In the genomic region with DNA sequence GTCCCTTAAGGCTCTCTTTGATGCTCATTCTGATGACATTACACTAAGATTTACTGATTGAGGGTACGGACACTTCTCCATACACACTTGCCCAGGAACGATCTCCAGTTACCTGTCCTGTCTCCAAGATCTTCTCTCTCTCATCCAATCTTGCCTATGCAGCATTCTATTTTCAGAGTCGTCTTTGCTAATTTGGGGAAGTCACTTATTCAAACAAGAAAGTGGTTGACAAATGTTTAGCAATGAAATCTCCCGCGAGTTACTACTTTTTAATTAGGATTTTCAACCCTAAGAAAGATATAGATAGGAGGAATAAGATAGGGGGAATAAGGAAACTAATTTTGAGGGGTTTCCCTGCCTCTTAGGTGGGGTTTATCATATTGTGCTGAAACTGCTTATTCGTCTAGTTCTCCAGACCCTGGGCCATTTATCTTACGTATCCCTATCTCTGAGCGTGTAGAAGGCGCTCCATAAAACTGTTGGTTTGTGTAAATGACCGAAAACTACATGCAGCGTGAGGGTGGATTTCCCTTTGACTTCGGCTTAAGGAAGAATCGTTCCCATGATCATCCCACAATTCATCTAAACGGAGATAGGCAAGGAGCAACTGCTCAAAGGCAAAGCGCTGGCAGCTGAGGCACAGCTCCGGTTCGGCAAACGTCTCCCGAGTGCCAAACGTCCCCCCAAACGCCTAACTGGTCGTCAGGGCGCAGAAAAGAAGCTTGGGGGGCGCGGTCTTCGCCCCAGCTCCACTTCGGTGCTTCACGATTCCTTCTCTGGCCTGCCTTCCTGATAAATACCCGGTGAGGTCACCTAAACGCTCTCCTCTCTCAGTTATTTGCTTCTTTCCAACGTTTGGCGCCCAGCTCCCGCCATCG, we compare ENCODE assay signal across 8 cellular contexts. TPM values are rescaled to one million over a fixed set of nuclear protein-coding genes. Genes with fewer than 3 reads are reported as not detected.
A peak's percentile ranks its signal among the peaks of the same experiment; 100 is the strongest.
DNase-seq lines count a peak whose midpoint lies in the region; ATAC-seq, FAIRE-seq and TF ChIP-seq lines count a peak whose summit lies in the region.

No MANE protein-coding gene starts in this region.

- TF ChIP-seq RAD21 in A549 (conservative IDR thresholded peaks at IDR 0.05 in 1 of 2, IDR thresholded peaks at IDR 0.05 in 1 of 2), result no peak
- TF ChIP-seq RAD21 in H1 (IDR thresholded peaks at IDR 0.05 in 1 of 2, conservative IDR thresholded peaks at IDR 0.05 in 1 of 2; ENCODE audit: low read depth in 2 of 2, low read length in 2 of 2), result no peak

- peaks cover 4% of the 10 kb centered on the region for H3K23me2 ChIP-seq in H1 (ENCODE audit: low read depth, low read length)

- CTCF ChIA-PET in A549 (lab: Yijun Ruan, JAX), result interaction anchor here (0.6 to 2.9 kb wide), 8 partner anchors 10 to 549 kb away, joined by 3 to 11 read pairs (median 4); no protein-coding TSS in a partner anchor
- CTCF ChIA-PET in Panc1 (lab: Charles Lee), result no interaction called here
- CTCF ChIA-PET in H1 (lab: Charles Lee; ENCODE audit: partially characterized antibody), result interaction anchor here (0.8 to 1.1 kb wide), 5 partner anchors 11 to 1830 kb away, joined by 3 to 4 read pairs (median 3); no protein-coding TSS in a partner anchor

- H3K4me2 ChIP-seq in A549 (peak overlapping the region; percentile 78), H1 (ENCODE audit: insufficient read depth in 1 of 2, low read depth in 2 of 2, low read length in 2 of 2) (peak overlapping the region; percentile 79 to 92)

- H3K4me1 Mint-ChIP-seq in type B pancreatic cell (ENCODE audit: unreplicated experiment), result peaks cover 25% of the 10 kb centered on the region

- peaks cover 23% of the 10 kb centered on the region for H3K36me3 Mint-ChIP-seq in type B pancreatic cell

- TF ChIP-seq CTCF in A549 (IDR thresholded peaks at IDR 0.05), result no peak
- TF ChIP-seq CTCF in Panc1 (IDR thresholded peaks at IDR 0.05), result no peak
- no peak for TF ChIP-seq CTCF in H1 (IDR thresholded peaks at IDR 0.05; ENCODE audit: control extremely low read depth in 1 of 3, insufficient read depth in 1 of 3, low read depth in 1 of 3, low read length in 3 of 3)
- TF ChIP-seq CTCF in mucosa of descending colon (IDR thresholded peaks at IDR 0.05), result no peak
- TF ChIP-seq CTCF in type B pancreatic cell (conservative IDR thresholded peaks at IDR 0.05), result no peak

- H3K27ac Mint-ChIP-seq in type B pancreatic cell, result peak overlapping the region; percentile 98

- peak overlapping the region; percentile 69 for H4K8ac ChIP-seq in H1 (ENCODE audit: extremely low read depth, insufficient read depth, low read length)

- peaks cover 0 to 2% of the 10 kb centered on the region in 2 experiments for H4K20me1 ChIP-seq in H1 (replicated peaks in 1 of 2; ENCODE audit: control insufficient read depth in 1 of 2, insufficient read depth in 2 of 2, low read length in 2 of 2)

- 18% methylated on average over 34 of the region's 34 CpGs for WGBS in A549 (ENCODE audit: missing lambda C conversion rate)
- 13% methylated on average over 34 of the region's 34 CpGs; no CpG with 5 or more reads in 1 of the 2 experiments for WGBS in H1 (ENCODE audit: extremely low coverage in 1 of 2, insufficient coverage in 1 of 2, insufficient read length in 1 of 2, insufficient replicate concordance in 2 of 2, low coverage in 1 of 2, low lambda C conversion rate in 2 of 2, missing lambda C conversion rate in 1 of 2), 2 experiments

- no peak overlapping the region for H2BK20ac ChIP-seq in H1 (ENCODE audit: low read length)

- BruUV-seq in Panc1 (replicated peaks; lab: Mats Ljungman, UMichigan), result TSS peak; percentile 75

- peaks cover 11% of the 10 kb centered on the region; the same call in 1 of the 2 replicates for H3K36me3 ChIP-seq in Panc1 (ENCODE audit: control insufficient read depth, insufficient read depth, low read length)
- H3K36me3 ChIP-seq in H1 (ENCODE audit: control insufficient read depth in 2 of 4, insufficient read depth in 4 of 4, low read length in 3 of 4), result peaks cover 0 to 4% (median 0%) of the 10 kb centered on the region in 4 experiments; a peak in 1 of 8 replicates
- no peaks in the 10 kb centered on the region for H3K36me3 ChIP-seq in mucosa of descending colon (ENCODE audit: low read depth)

- FAIRE-seq in A549 (lab: Jason Lieb, UNC) (no peak), H1 (lab: Jason Lieb, UNC) (no peak)

- ATAC-seq in A549, result no peak; a peak in 3 of 6 replicates
- peak; percentile 21 for ATAC-seq in GM18517 (IDR thresholded peaks at IDR 0.05; ENCODE audit: unreplicated experiment)
- ATAC-seq in HG03280 (IDR thresholded peaks at IDR 0.05; ENCODE audit: unreplicated experiment), result peak; percentile 4
- ATAC-seq in Panc1, result peak; percentile 13
- ATAC-seq in mucosa of descending colon, result peak; percentile 5

- peak overlapping the region; percentile 63 for H4K5ac ChIP-seq in H1 (ENCODE audit: insufficient read length, low read depth, low read length)

- in situ Hi-C loops in Panc1 (cut with HindIII; ENCODE audit: low pct_unique_long_range_greater_than_20kb, low sequenced_read_pairs), result no loop called here

- no peak overlapping the region for H3K14ac ChIP-seq in H1 (ENCODE audit: insufficient read length)

- H3K4me3 Mint-ChIP-seq in type B pancreatic cell, result peak overlapping the region; percentile 98

- no peaks in the 10 kb centered on the region for H3K9me3 Mint-ChIP-seq in type B pancreatic cell

- no peaks in the 10 kb centered on the region for H3K9me3 ChIP-seq in A549
- no peaks in the 10 kb centered on the region for H3K9me3 ChIP-seq in Panc1 (ENCODE audit: control insufficient read depth, insufficient read depth, low read depth, low read length)
- no peaks in the 10 kb centered on the region for H3K9me3 ChIP-seq in H1 (ENCODE audit: insufficient read depth in 2 of 2, low read depth in 1 of 2, low read length in 1 of 2)
- H3K9me3 ChIP-seq in mucosa of descending colon, result no peaks in the 10 kb centered on the region

- H3K4ac ChIP-seq in H1 (replicated peaks; ENCODE audit: insufficient read length, low read depth, low read length), result no peak overlapping the region

- peak overlapping the region; percentile 78 for H3K4me3 ChIP-seq in A549
- H3K4me3 ChIP-seq in Panc1 (ENCODE audit: low read depth in 2 of 2, low read length in 2 of 2), result peak overlapping the region; percentile 87 to 97
- H3K4me3 ChIP-seq in H1 (ENCODE audit: extremely low read depth in 1 of 4, insufficient read depth in 2 of 4, low read depth in 3 of 4, low read length in 4 of 4), result peak overlapping the region; percentile 88 to 98 (median 94)
- H3K4me3 ChIP-seq in mucosa of descending colon, result peak overlapping the region; percentile 50

- peak overlapping the region; percentile 33; the same call in 1 of the 2 replicates for H2BK15ac ChIP-seq in H1 (ENCODE audit: low read length)

- peaks cover 6% of the 10 kb centered on the region; the same call in 1 of the 2 replicates for H3K79me1 ChIP-seq in H1 (ENCODE audit: low read depth, low read length)

- TF ChIP-seq EP300 in A549 (IDR thresholded peaks at IDR 0.05), result no peak
- no peak for TF ChIP-seq EP300 in H1 (IDR thresholded peaks at IDR 0.05; ENCODE audit: borderline replicate concordance in 1 of 2, low read depth in 2 of 2, low read length in 2 of 2)

- H3K9ac ChIP-seq in H1 (replicated peaks in 1 of 4; ENCODE audit: extremely low read depth in 1 of 4, low read depth in 3 of 4, low read length in 3 of 4), result peak overlapping the region; percentile 72 to 87 (median 84)

- H4K91ac ChIP-seq in H1 (replicated peaks; ENCODE audit: insufficient read length, low read length), result peak overlapping the region; percentile 8

- TF ChIP-seq POLR2A in A549 (IDR thresholded peaks at IDR 0.05; ENCODE audit: low read length) (no peak), H1 (IDR thresholded peaks at IDR 0.05; ENCODE audit: control extremely low read depth in 1 of 2, low read depth in 2 of 2, low read length in 2 of 2) (peak in 1 of 2 experiments; percentile 68; a peak in 1 of 3 replicates)

- H3K23ac ChIP-seq in H1 (ENCODE audit: insufficient read length), result no peak overlapping the region

- H3K56ac ChIP-seq in H1 (replicated peaks; ENCODE audit: insufficient read length, low read depth, low read length), result peak overlapping the region; percentile 67

- H3K27ac ChIP-seq in A549 (peak overlapping the region; percentile 92 to 98), Panc1 (ENCODE audit: low read length) (peak overlapping the region; percentile 99), H1 (ENCODE audit: low read depth, low read length) (peak overlapping the region; percentile 91)

- peak in 1 of 2 experiments; percentile 8 for DNase-seq in A549 (ENCODE audit: low read depth in 1 of 2, low spot score in 1 of 2)
- DNase-seq in Panc1 (ENCODE audit: low read depth, low spot score), result no peak
- DNase-seq in H1 (ENCODE audit: low read depth in 1 of 2, low spot score in 2 of 2), result no peak
- DNase-seq in mucosa of descending colon, result no peak
- DNase-seq in type B pancreatic cell (ENCODE audit: extremely low spot score, unreplicated experiment), result no peak
- no peak for DNase-seq in islet precursor cell

- H3K27me3 ChIP-seq in Panc1 (ENCODE audit: control insufficient read depth, insufficient read depth, low read length) (no peaks in the 10 kb centered on the region), H1 (replicated peaks in 1 of 4; ENCODE audit: control insufficient read depth in 3 of 4, extremely low read depth in 1 of 4, insufficient read depth in 3 of 4, low read length in 3 of 4) (no peaks in the 10 kb centered on the region)

- peaks cover 7 to 47% of the 10 kb centered on the region in 2 experiments; a peak in 3 of 4 replicates for H3K79me2 ChIP-seq in H1 (ENCODE audit: control insufficient read depth in 1 of 2, insufficient read depth in 2 of 2, low read length in 2 of 2)

- H2AK5ac ChIP-seq in H1 (ENCODE audit: low read depth, low read length), result no peak overlapping the region

- no peaks in the 10 kb centered on the region for H3K27me3 Mint-ChIP-seq in type B pancreatic cell

- H3K4me1 ChIP-seq in A549 (peaks cover 20% of the 10 kb centered on the region), Panc1 (ENCODE audit: control insufficient read depth, insufficient read depth, low read length) (peaks cover 24% of the 10 kb centered on the region), H1 (replicated peaks in 1 of 4; ENCODE audit: control insufficient read depth in 3 of 4, insufficient read depth in 4 of 4, low read length in 3 of 4) (peaks cover 0 to 4% (median 1%) of the 10 kb centered on the region in 4 experiments; a peak in 2 of 7 replicates), mucosa of descending colon (ENCODE audit: low read depth) (peaks cover 15% of the 10 kb centered on the region)

- intact Hi-C loops in Panc1 (cut with micrococcal nuclease; ENCODE audit: unreplicated experiment) (no loop called here), mucosa of descending colon (cut with DNase I, micrococcal nuclease) (no loop called here)

- POLR2A ChIA-PET in A549 (lab: Yijun Ruan, JAX) (interaction anchor here (0.6 to 1.9 kb wide), 8 partner anchors 10 to 403 kb away, joined by 3 to 7 read pairs (median 3); no protein-coding TSS in a partner anchor), Panc1 (lab: Charles Lee) (interaction anchor here (0.7 kb wide), 1 partner anchor 15 kb away, joined by 4 read pairs; no protein-coding TSS in a partner anchor), H1 (lab: Charles Lee; ENCODE audit: partially characterized antibody) (interaction anchor here (0.6 to 2.6 kb wide), 10 partner anchors 9 to 477 kb away, joined by 3 to 23 read pairs (median 4); partner anchors contain the start of gene CAT)

- H2BK5ac ChIP-seq in H1 (ENCODE audit: low read depth, low read length), result peak overlapping the region; percentile 90

- H3K18ac ChIP-seq in H1 (ENCODE audit: extremely low read depth, low read length), result peak overlapping the region; percentile 88

- H2BK120ac ChIP-seq in H1 (replicated peaks; ENCODE audit: low read depth, low read length), result no peak overlapping the region

- H2BK12ac ChIP-seq in H1 (ENCODE audit: low read depth, low read length), result 0 out of 2 replicates have a peak overlapping the region, but pooled peaks have one; percentile 4

- peak overlapping the region; percentile 82 for H2AFZ ChIP-seq in H1 (ENCODE audit: low read length)

RNA-seq across cellular contexts. Expression of gene APIP, which starts 0.8 kb away (rescaled TPM):
- polyA plus RNA-seq in A549 (2011; rRNA removed) (35.1 and 55.6 TPM in 2 replicates), A549 (2017; fragmentation: RNase III; extraction: RNeasy Plus Mini Kit Qiagen cat#74134 plus additional on column Dnase treatment) (36.1 to 42.4 TPM (median 38.6 TPM) in 3 replicates), H1 (2011; rRNA removed) (6.4 and 10.4 TPM in 2 replicates)
- 14.2 and 19.1 TPM in 2 replicates for polyA plus RNA-seq in A549 (2012; cell fraction: cytosol; rRNA removed)
- 5.3 and 9.0 TPM in 2 replicates for polyA plus RNA-seq in A549 (2012; cell fraction: nucleus; rRNA removed)
- polyA minus RNA-seq in A549 (2011; rRNA and poly(A)+ RNA removed), result 5.2 and 6.3 TPM in 2 replicates
- total RNA-seq in Panc1 (2021; ENCODE audit: unreplicated experiment) (42.6 TPM), mucosa of descending colon (10 to 100 TPM; 22.7 to 59.4 (median 44.9) TPM), type B pancreatic cell (ENCODE audit: low replicate concordance) (17.3 and 23.4 TPM in 2 replicates)
- 25.5 TPM for polyA plus RNA-seq in Panc1 (2012; ENCODE audit: insufficient read length)
- total RNA-seq in H1 (2021; fragmentation: NEBNext Ultra II Directional; extraction: Animal tissue kit (Norgen Biotek cat#: 25700)), result 25.7 and 25.9 TPM in 2 replicates
- 19.2 TPM for polyA plus RNA-seq in H1 (2011; cell fraction: cytosol; rRNA removed)
- 4.2 TPM for polyA plus RNA-seq in H1 (2011; cell fraction: nucleus; rRNA removed)
- 15.2 to 28.5 TPM (median 19.7 TPM) in 4 replicates for polyA plus RNA-seq in H1 (2012, experiment 1 of 2)
- 6.6 TPM for polyA plus RNA-seq in H1 (2012, experiment 2 of 2)
- 22.7 TPM for polyA plus RNA-seq in H1 (2013, experiment 1 of 2)
- 21.6 TPM for polyA plus RNA-seq in H1 (2013, experiment 2 of 2)
- 4.3 and 6.2 TPM in 2 replicates for polyA minus RNA-seq in H1 (2011; rRNA and poly(A)+ RNA removed)
- polyA minus RNA-seq in H1 (2011; cell fraction: cytosol; rRNA and poly(A)+ RNA removed), result 7.6 TPM
- polyA minus RNA-seq in H1 (2011; cell fraction: nucleus; rRNA and poly(A)+ RNA removed), result 3.6 TPM

RNA-seq across cellular contexts. Expression of gene PDHX, which starts 1.0 kb away (rescaled TPM):
- polyA plus RNA-seq in A549 (2011; rRNA removed) (51.4 and 87.4 TPM in 2 replicates), A549 (2017; fragmentation: RNase III; extraction: RNeasy Plus Mini Kit Qiagen cat#74134 plus additional on column Dnase treatment) (45.8 to 46.5 TPM (median 46.1 TPM) in 3 replicates), H1 (2011; rRNA removed) (11.1 and 12.4 TPM in 2 replicates)
- 20.3 and 22.1 TPM in 2 replicates for polyA plus RNA-seq in A549 (2012; cell fraction: cytosol; rRNA removed)
- 10.4 and 14.6 TPM in 2 replicates for polyA plus RNA-seq in A549 (2012; cell fraction: nucleus; rRNA removed)
- polyA minus RNA-seq in A549 (2011; rRNA and poly(A)+ RNA removed), result 31.0 and 39.8 TPM in 2 replicates
- total RNA-seq in Panc1 (2021; ENCODE audit: unreplicated experiment) (63.0 TPM), mucosa of descending colon (10 to 100 TPM; 39.4 to 44.3 (median 42.1) TPM), type B pancreatic cell (ENCODE audit: low replicate concordance) (40.3 and 46.0 TPM in 2 replicates)
- polyA plus RNA-seq in Panc1 (2012; ENCODE audit: insufficient read length), result 35.1 TPM
- total RNA-seq in H1 (2021; fragmentation: NEBNext Ultra II Directional; extraction: Animal tissue kit (Norgen Biotek cat#: 25700)), result 47.1 and 51.9 TPM in 2 replicates
- polyA plus RNA-seq in H1 (2011; cell fraction: cytosol; rRNA removed), result 21.9 TPM
- polyA plus RNA-seq in H1 (2011; cell fraction: nucleus; rRNA removed), result 13.6 TPM
- 27.2 to 38.8 TPM (median 28.4 TPM) in 4 replicates for polyA plus RNA-seq in H1 (2012, experiment 1 of 2)
- 3.3 TPM for polyA plus RNA-seq in H1 (2012, experiment 2 of 2)
- polyA plus RNA-seq in H1 (2013, experiment 1 of 2), result 28.6 TPM
- 28.9 TPM for polyA plus RNA-seq in H1 (2013, experiment 2 of 2)
- 21.6 and 24.4 TPM in 2 replicates for polyA minus RNA-seq in H1 (2011; rRNA and poly(A)+ RNA removed)
- polyA minus RNA-seq in H1 (2011; cell fraction: cytosol; rRNA and poly(A)+ RNA removed), result 15.3 TPM
- 24.8 TPM for polyA minus RNA-seq in H1 (2011; cell fraction: nucleus; rRNA and poly(A)+ RNA removed)

Comparison
In these comparisons a context has a peak if more than half of its experiments do, and no peak if none do; other contexts are left out.
1. ATAC-seq: peak in GM18517 (single experiment), HG03280 (single experiment), Panc1 (single experiment) and mucosa of descending colon (single experiment); none in A549 (0 of 2).
2. Of the 18 proteins assayed by ChIP-seq in both H1 and A549: peak only in H1: PHF8; only in A549: none; in both: none; in neither: 16; mixed calls (peak in some experiments, not most) for 1.
3. Peak in every context shown above with its lines, with median percentiles within 50 percentile points of each other: H3K27ac ChIP-seq and H3K4me3 ChIP-seq.